In the genomic region with DNA sequence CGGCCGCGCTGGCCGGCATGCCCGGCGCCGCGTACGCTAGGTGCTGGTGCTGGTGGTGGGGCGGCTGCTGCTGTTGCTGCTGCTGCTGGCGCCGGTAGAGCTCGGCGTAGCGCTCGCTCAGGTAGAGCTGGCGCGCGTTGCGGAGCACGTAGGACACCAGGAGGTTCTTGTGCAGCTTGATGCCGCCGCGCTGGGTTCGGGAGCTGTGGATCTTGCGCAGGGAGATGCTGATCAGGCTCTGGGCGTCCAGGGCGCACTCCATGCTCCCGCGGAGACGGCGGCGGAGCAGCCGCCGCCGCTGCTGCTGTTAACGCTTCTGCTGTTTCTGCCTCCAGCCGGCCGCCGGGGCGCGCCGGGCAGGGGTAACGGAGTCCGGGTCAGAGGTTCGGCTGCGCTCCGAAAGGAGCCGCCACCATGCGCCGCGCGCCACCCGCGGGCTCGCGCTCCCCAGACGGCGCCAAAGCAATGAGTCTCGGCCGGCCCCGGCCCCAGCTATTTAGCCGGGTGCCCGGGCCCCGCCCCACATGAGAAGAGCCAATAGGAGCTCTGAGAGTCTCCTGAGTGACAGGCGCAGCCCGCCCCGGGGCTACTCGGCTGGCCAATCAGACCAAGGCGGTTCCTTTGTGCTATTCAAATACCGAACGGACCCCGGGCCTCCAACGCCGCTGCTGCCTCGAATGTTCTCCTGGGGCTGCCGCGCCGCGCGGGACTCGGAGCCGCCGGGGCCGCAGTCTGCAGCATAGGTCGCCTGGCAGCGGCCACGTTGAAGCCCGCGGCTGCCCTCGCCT, we compare ENCODE assay signal across 1 cellular context.
TF ChIP-seq lines count a peak whose summit lies in the region.

A gene (minus strand): TSS at position 471 of the 788 bp plus-strand sequence. CDS start 209 bp downstream, at position 262.

TF ChIP-seq in HepG2, 621 proteins besides CTCF, POLR2A, EP300 and RAD21 (continued from another document and continues in another):
- TF ChIP-seq SRSF4 (IDR thresholded peaks at IDR 0.05; ENCODE audit: low read depth, low read length, poor library complexity, severe bottlenecking) = no peak
- no peak for TF ChIP-seq ZNF225 (CRISPR knock-in tag; IDR thresholded peaks at IDR 0.05)
- no peak for TF ChIP-seq CENPX (CRISPR knock-in tag; IDR thresholded peaks at IDR 0.05)
- TF ChIP-seq ZNF746 (CRISPR knock-in tag; IDR thresholded peaks at IDR 0.05) = no peak
- TF ChIP-seq BRCA1 (CRISPR knock-in tag; IDR thresholded peaks at IDR 0.05) = peak; percentile 56; the same call in 1 of the 2 replicates
- peak; percentile 95 for TF ChIP-seq KLF6 (CRISPR knock-in tag; IDR thresholded peaks at IDR 0.05)
- no peak for TF ChIP-seq ZNF350 (CRISPR knock-in tag; IDR thresholded peaks at IDR 0.05; ENCODE audit: borderline replicate concordance, low read depth)
- no peak for TF ChIP-seq MIXL1 (CRISPR knock-in tag; IDR thresholded peaks at IDR 0.05)
- TF ChIP-seq ZNF747 (CRISPR knock-in tag; IDR thresholded peaks at IDR 0.05; ENCODE audit: borderline replicate concordance) = peak; percentile 53; the same call in 1 of the 2 replicates
- peak; percentile 27; the same call in 1 of the 2 replicates for TF ChIP-seq TGIF2 (CRISPR knock-in tag; IDR thresholded peaks at IDR 0.05)
- peak; percentile 13; the same call in 1 of the 2 replicates for TF ChIP-seq CBFB (CRISPR knock-in tag; IDR thresholded peaks at IDR 0.05)
- no peak for TF ChIP-seq ZNF672 (CRISPR knock-in tag; IDR thresholded peaks at IDR 0.05)
- peak; percentile 53; the same call in 1 of the 2 replicates for TF ChIP-seq GFI1 (CRISPR knock-in tag; IDR thresholded peaks at IDR 0.05; ENCODE audit: borderline replicate concordance)
- no peak for TF ChIP-seq TCF12 (IDR thresholded peaks at IDR 0.05)
- TF ChIP-seq TCF12 (CRISPR knock-in tag; IDR thresholded peaks at IDR 0.05) = peak; percentile 68; the same call in 1 of the 2 replicates
- TF ChIP-seq ZNF20 (CRISPR knock-in tag; IDR thresholded peaks at IDR 0.05) = 0 out of 2 replicates have a peak, but pooled peaks have one; percentile 75
- no peak for TF ChIP-seq NFRKB (IDR thresholded peaks at IDR 0.05)
- no peak for TF ChIP-seq NCOA5 (CRISPR knock-in tag; IDR thresholded peaks at IDR 0.05)
- peak; percentile 91 for TF ChIP-seq ZNF605 (CRISPR knock-in tag; IDR thresholded peaks at IDR 0.05)
- TF ChIP-seq, protein P1, sequence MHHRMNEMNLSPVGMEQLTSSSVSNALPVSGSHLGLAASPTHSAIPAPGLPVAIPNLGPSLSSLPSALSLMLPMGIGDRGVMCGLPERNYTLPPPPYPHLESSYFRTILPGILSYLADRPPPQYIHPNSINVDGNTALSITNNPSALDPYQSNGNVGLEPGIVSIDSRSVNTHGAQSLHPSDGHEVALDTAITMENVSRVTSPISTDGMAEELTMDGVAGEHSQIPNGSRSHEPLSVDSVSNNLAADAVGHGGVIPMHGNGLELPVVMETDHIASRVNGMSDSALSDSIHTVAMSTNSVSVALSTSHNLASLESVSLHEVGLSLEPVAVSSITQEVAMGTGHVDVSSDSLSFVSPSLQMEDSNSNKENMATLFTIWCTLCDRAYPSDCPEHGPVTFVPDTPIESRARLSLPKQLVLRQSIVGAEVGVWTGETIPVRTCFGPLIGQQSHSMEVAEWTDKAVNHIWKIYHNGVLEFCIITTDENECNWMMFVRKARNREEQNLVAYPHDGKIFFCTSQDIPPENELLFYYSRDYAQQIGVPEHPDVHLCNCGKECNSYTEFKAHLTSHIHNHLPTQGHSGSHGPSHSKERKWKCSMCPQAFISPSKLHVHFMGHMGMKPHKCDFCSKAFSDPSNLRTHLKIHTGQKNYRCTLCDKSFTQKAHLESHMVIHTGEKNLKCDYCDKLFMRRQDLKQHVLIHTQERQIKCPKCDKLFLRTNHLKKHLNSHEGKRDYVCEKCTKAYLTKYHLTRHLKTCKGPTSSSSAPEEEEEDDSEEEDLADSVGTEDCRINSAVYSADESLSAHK (CRISPR knock-in tag; IDR thresholded peaks at IDR 0.05; ENCODE audit: borderline replicate concordance) = no peak
- TF ChIP-seq FOXA1 (IDR thresholded peaks at IDR 0.05) = no peak
- TF ChIP-seq FOXA1 (CRISPR knock-in tag; IDR thresholded peaks at IDR 0.05) = no peak
- TF ChIP-seq ELF1 (CRISPR knock-in tag; IDR thresholded peaks at IDR 0.05) = no peak
- TF ChIP-seq ETV6 (CRISPR knock-in tag; conservative IDR thresholded peaks at IDR 0.05) = no peak; the same call in 1 of the 2 replicates
- TF ChIP-seq, protein P2, sequence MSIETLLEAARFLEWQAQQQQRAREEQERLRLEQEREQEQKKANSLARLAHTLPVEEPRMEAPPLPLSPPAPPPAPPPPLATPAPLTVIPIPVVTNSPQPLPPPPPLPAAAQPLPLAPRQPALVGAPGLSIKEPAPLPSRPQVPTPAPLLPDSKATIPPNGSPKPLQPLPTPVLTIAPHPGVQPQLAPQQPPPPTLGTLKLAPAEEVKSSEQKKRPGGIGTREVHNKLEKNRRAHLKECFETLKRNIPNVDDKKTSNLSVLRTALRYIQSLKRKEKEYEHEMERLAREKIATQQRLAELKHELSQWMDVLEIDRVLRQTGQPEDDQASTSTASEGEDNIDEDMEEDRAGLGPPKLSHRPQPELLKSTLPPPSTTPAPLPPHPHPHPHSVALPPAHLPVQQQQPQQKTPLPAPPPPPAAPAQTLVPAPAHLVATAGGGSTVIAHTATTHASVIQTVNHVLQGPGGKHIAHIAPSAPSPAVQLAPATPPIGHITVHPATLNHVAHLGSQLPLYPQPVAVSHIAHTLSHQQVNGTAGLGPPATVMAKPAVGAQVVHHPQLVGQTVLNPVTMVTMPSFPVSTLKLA (IDR thresholded peaks at IDR 0.05) = no peak
- TF ChIP-seq PRPF4 (IDR thresholded peaks at IDR 0.05; ENCODE audit: low read depth, low read length, poor library complexity, severe bottlenecking) = no peak
- no peak for TF ChIP-seq RFX3 (CRISPR knock-in tag; IDR thresholded peaks at IDR 0.05)
- peak; percentile 71 for TF ChIP-seq ZNF546 (CRISPR knock-in tag; conservative IDR thresholded peaks at IDR 0.05)
- TF ChIP-seq, protein P3, sequence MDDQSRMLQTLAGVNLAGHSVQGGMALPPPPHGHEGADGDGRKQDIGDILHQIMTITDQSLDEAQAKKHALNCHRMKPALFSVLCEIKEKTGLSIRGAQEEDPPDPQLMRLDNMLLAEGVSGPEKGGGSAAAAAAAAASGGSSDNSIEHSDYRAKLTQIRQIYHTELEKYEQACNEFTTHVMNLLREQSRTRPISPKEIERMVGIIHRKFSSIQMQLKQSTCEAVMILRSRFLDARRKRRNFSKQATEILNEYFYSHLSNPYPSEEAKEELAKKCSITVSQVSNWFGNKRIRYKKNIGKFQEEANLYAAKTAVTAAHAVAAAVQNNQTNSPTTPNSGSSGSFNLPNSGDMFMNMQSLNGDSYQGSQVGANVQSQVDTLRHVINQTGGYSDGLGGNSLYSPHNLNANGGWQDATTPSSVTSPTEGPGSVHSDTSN (CRISPR knock-in tag; IDR thresholded peaks at IDR 0.05; ENCODE audit: borderline replicate concordance) = peak; percentile 97; the same call in 1 of the 2 replicates
- TF ChIP-seq ZNF556 (CRISPR knock-in tag; IDR thresholded peaks at IDR 0.05; ENCODE audit: borderline replicate concordance) = no peak
- peak; percentile 69; the same call in 1 of the 2 replicates for TF ChIP-seq ZNF232 (CRISPR knock-in tag; IDR thresholded peaks at IDR 0.05; ENCODE audit: borderline replicate concordance)
- TF ChIP-seq RBM22 (optimal IDR thresholded peaks at IDR 0.05; ENCODE audit: low read length) = no peak
- TF ChIP-seq WIZ (CRISPR knock-in tag; IDR thresholded peaks at IDR 0.05) = no peak
- no peak for TF ChIP-seq ZNF382 (CRISPR knock-in tag; IDR thresholded peaks at IDR 0.05; ENCODE audit: borderline replicate concordance)
- TF ChIP-seq HNRNPUL1 (IDR thresholded peaks at IDR 0.05; ENCODE audit: low read depth, low read length) = no peak
- TF ChIP-seq SIX1 (CRISPR knock-in tag; IDR thresholded peaks at IDR 0.05; ENCODE audit: borderline replicate concordance) = no peak
- 0 out of 2 replicates have a peak, but pooled peaks have one; percentile 18 for TF ChIP-seq ZNF709 (CRISPR knock-in tag; IDR thresholded peaks at IDR 0.05)
- 0 out of 2 replicates have a peak, but pooled peaks have one; percentile 75 for TF ChIP-seq ZNF354B (CRISPR knock-in tag; IDR thresholded peaks at IDR 0.05)
- TF ChIP-seq, protein P4, sequence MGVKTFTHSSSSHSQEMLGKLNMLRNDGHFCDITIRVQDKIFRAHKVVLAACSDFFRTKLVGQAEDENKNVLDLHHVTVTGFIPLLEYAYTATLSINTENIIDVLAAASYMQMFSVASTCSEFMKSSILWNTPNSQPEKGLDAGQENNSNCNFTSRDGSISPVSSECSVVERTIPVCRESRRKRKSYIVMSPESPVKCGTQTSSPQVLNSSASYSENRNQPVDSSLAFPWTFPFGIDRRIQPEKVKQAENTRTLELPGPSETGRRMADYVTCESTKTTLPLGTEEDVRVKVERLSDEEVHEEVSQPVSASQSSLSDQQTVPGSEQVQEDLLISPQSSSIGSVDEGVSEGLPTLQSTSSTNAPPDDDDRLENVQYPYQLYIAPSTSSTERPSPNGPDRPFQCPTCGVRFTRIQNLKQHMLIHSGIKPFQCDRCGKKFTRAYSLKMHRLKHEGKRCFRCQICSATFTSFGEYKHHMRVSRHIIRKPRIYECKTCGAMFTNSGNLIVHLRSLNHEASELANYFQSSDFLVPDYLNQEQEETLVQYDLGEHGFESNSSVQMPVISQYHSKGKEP (CRISPR knock-in tag; IDR thresholded peaks at IDR 0.05) = 0 out of 2 replicates have a peak, but pooled peaks have one; percentile 65
- TF ChIP-seq, protein P5, sequence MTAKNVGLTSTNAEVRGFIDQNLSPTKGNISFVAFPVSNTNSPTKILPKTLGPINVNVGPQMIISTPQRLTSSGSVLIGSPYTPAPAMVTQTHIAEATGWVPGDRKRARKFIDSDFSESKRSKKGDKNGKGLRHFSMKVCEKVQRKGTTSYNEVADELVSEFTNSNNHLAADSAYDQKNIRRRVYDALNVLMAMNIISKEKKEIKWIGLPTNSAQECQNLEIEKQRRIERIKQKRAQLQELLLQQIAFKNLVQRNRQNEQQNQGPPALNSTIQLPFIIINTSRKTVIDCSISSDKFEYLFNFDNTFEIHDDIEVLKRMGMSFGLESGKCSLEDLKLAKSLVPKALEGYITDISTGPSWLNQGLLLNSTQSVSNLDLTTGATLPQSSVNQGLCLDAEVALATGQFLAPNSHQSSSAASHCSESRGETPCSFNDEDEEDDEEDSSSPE (CRISPR knock-in tag; IDR thresholded peaks at IDR 0.05) = peak; percentile 96
- TF ChIP-seq, protein P6, sequence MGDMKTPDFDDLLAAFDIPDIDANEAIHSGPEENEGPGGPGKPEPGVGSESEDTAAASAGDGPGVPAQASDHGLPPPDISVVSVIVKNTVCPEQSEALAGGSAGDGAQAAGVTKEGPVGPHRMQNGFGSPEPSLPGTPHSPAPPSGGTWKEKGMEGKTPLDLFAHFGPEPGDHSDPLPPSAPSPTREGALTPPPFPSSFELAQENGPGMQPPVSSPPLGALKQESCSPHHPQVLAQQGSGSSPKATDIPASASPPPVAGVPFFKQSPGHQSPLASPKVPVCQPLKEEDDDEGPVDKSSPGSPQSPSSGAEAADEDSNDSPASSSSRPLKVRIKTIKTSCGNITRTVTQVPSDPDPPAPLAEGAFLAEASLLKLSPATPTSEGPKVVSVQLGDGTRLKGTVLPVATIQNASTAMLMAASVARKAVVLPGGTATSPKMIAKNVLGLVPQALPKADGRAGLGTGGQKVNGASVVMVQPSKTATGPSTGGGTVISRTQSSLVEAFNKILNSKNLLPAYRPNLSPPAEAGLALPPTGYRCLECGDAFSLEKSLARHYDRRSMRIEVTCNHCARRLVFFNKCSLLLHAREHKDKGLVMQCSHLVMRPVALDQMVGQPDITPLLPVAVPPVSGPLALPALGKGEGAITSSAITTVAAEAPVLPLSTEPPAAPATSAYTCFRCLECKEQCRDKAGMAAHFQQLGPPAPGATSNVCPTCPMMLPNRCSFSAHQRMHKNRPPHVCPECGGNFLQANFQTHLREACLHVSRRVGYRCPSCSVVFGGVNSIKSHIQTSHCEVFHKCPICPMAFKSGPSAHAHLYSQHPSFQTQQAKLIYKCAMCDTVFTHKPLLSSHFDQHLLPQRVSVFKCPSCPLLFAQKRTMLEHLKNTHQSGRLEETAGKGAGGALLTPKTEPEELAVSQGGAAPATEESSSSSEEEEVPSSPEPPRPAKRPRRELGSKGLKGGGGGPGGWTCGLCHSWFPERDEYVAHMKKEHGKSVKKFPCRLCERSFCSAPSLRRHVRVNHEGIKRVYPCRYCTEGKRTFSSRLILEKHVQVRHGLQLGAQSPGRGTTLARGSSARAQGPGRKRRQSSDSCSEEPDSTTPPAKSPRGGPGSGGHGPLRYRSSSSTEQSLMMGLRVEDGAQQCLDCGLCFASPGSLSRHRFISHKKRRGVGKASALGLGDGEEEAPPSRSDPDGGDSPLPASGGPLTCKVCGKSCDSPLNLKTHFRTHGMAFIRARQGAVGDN (CRISPR knock-in tag; IDR thresholded peaks at IDR 0.05) = peak; percentile 95
- TF ChIP-seq SP4 (CRISPR knock-in tag; IDR thresholded peaks at IDR 0.05) = peak; percentile 99
